Comparison of ENCODE assay signal across 19 cellular contexts in genomic region chr12:56040151-56040550, GRCh38. TPM values are rescaled to one million over a fixed set of nuclear protein-coding genes. Genes with fewer than 3 reads are reported as not detected.
DNase-seq lines count a peak whose midpoint lies in the region; ATAC-seq and TF ChIP-seq lines count a peak whose summit lies in the region.
"Had no signal": no experiment of that assay in that cellular context is flagged by ENCODE, and none has a peak within 500 bp of the region (broad histone marks: within the 10 kb centered on the region; RNA-seq: fewer than 3 reads in every experiment).

No MANE protein-coding gene starts in this region.

- no peaks in the 10 kb centered on the region for H3K27me3 Mint-ChIP-seq in Calu3 (ENCODE audit: unreplicated experiment)
- no peaks in the 10 kb centered on the region for H3K27me3 Mint-ChIP-seq in T-helper 2 cell treated with Interferon-gamma antibody and Interleukin-4, amounts not matched to agents 5 μg/mL and 100 μg/mL, for 36 hours (ENCODE audit: low read depth)
- H3K27me3 Mint-ChIP-seq in activated naive CD8-positive, alpha-beta T cell treated with anti-CD3 and anti-CD28 coated beads, Interleukin-2, amount 50 U/mL, for 24 hours, result no peaks in the 10 kb centered on the region
- no peaks in the 10 kb centered on the region for H3K27me3 Mint-ChIP-seq in naive thymus-derived CD4-positive, alpha-beta T cell
- peaks cover 0 to 6% of the 10 kb centered on the region in 2 donors for H3K27me3 Mint-ChIP-seq in CD8-positive, alpha-beta memory T cell
- H3K27me3 Mint-ChIP-seq: activated B cell treated with CpG ODN at 0.5 μM for 24 hours, memory B cell had no signal

- no TSS peak for BruUV-seq in Calu3 (replicated peaks; lab: Mats Ljungman, UMichigan)

- CTCF ChIA-PET in Calu3 (lab: Charles Lee), result interaction anchor here (0.6 to 2.1 kb wide), 2 partner anchors 44 to 298 kb away, joined by 3 to 12 read pairs; partner anchors contain the start of genes IL23A and SUOX
- CTCF ChIA-PET in naive thymus-derived CD4-positive, alpha-beta T cell (lab: Charles Lee), result interaction anchor here (1.0 to 2.1 kb wide), 4 partner anchors 8 to 78 kb away, joined by 3 to 8 read pairs (median 4); partner anchors contain the start of genes PA2G4 and ZC3H10
- CTCF ChIA-PET in CD8-positive, alpha-beta memory T cell (lab: Charles Lee), result interaction anchor here (0.7 to 2.7 kb wide), 7 partner anchors 11 to 316 kb away, joined by 3 to 11 read pairs (median 3); partner anchors contain the start of genes ERBB3 and ZC3H10

- H3K9me3 Mint-ChIP-seq in Calu3 (ENCODE audit: low read depth, unreplicated experiment), result no peaks in the 10 kb centered on the region
- no peaks in the 10 kb centered on the region for H3K9me3 Mint-ChIP-seq in T-helper 2 cell treated with Interferon-gamma antibody and Interleukin-4, amounts not matched to agents 5 μg/mL and 100 μg/mL, for 36 hours
- H3K9me3 Mint-ChIP-seq in activated naive CD8-positive, alpha-beta T cell treated with anti-CD3 and anti-CD28 coated beads, Interleukin-2, amount 50 U/mL, for 24 hours, result no peaks in the 10 kb centered on the region
- peaks cover 0 to 5% (median 0%) of the 10 kb centered on the region in 11 donors for H3K9me3 Mint-ChIP-seq in naive thymus-derived CD4-positive, alpha-beta T cell
- no peaks in the 10 kb centered on the region for H3K9me3 Mint-ChIP-seq in CD8-positive, alpha-beta memory T cell
- H3K9me3 Mint-ChIP-seq: activated B cell treated with CpG ODN at 0.5 μM for 24 hours, memory B cell, natural killer cell had no signal

- TF ChIP-seq CTCF in Calu3 (IDR thresholded peaks at IDR 0.05; ENCODE audit: unreplicated experiment), result no peak

- H3K9me3 ChIP-seq in naive thymus-derived CD4-positive, alpha-beta T cell (ENCODE audit: control insufficient read depth in 2 of 3, low read length in 3 of 3), result no peaks in the 10 kb centered on the region
- H3K9me3 ChIP-seq in CD8-positive, alpha-beta memory T cell (ENCODE audit: low read length), result no peaks in the 10 kb centered on the region
- H3K9me3 ChIP-seq: BLaER1 treated with 17β-estradiol and CSF1 and Interleukin-3, amounts not matched to agents 10 nM and 100 nM; stomach; upper lobe of left lung had no signal

- POLR2A ChIA-PET in naive thymus-derived CD4-positive, alpha-beta T cell (lab: Charles Lee), result interaction anchor here (0.6 to 2.1 kb wide), 25 partner anchors 10 to 685 kb away, joined by 3 to 11 read pairs (median 4); partner anchors contain the start of genes NACA, ORMDL2, PA2G4 and RAB5B
- POLR2A ChIA-PET in CD8-positive, alpha-beta memory T cell (lab: Charles Lee), result interaction anchor here (0.6 kb wide), 1 partner anchor 290 kb away, joined by 3 read pairs; no protein-coding TSS in a partner anchor

- H3K4me1 Mint-ChIP-seq in Calu3 (ENCODE audit: low read depth, unreplicated experiment), result peaks cover 11% of the 10 kb centered on the region
- H3K4me1 Mint-ChIP-seq in T-helper 2 cell treated with Interferon-gamma antibody and Interleukin-4, amounts not matched to agents 5 μg/mL and 100 μg/mL, for 36 hours (ENCODE audit: low read depth), result peaks cover 31% of the 10 kb centered on the region
- H3K4me1 Mint-ChIP-seq in activated naive CD8-positive, alpha-beta T cell treated with anti-CD3 and anti-CD28 coated beads, Interleukin-2, amount 50 U/mL, for 24 hours, result peaks cover 80% of the 10 kb centered on the region
- peaks cover 10 to 62% (median 29%) of the 10 kb centered on the region in 7 donors for H3K4me1 Mint-ChIP-seq in naive thymus-derived CD4-positive, alpha-beta T cell
- H3K4me1 Mint-ChIP-seq in CD8-positive, alpha-beta memory T cell, result peaks cover 43 to 62% (median 48%) of the 10 kb centered on the region in 3 donors

- H3K36me3 Mint-ChIP-seq in Calu3 (ENCODE audit: insufficient read depth, unreplicated experiment), result peaks cover 46% of the 10 kb centered on the region
- peaks cover 42% of the 10 kb centered on the region for H3K36me3 Mint-ChIP-seq in T-helper 2 cell treated with Interferon-gamma antibody and Interleukin-4, amounts not matched to agents 5 μg/mL and 100 μg/mL, for 36 hours (ENCODE audit: low read depth)
- H3K36me3 Mint-ChIP-seq in activated naive CD8-positive, alpha-beta T cell treated with anti-CD3 and anti-CD28 coated beads, Interleukin-2, amount 50 U/mL, for 24 hours (ENCODE audit: low read depth), result peaks cover 58% of the 10 kb centered on the region
- peaks cover 12 to 36% (median 21%) of the 10 kb centered on the region in 5 donors for H3K36me3 Mint-ChIP-seq in naive thymus-derived CD4-positive, alpha-beta T cell
- H3K36me3 Mint-ChIP-seq in CD8-positive, alpha-beta memory T cell, result peaks cover 8 to 41% (median 23%) of the 10 kb centered on the region in 3 donors
- H3K36me3 Mint-ChIP-seq: natural killer cell had no signal

- peak overlapping the region; percentile 90 for H3K4me3 Mint-ChIP-seq in Calu3 (ENCODE audit: low read depth, unreplicated experiment)
- H3K4me3 Mint-ChIP-seq in T-helper 2 cell treated with Interferon-gamma antibody and Interleukin-4, amounts not matched to agents 5 μg/mL and 100 μg/mL, for 36 hours, result peak overlapping the region; percentile 96
- H3K4me3 Mint-ChIP-seq in activated naive CD8-positive, alpha-beta T cell treated with anti-CD3 and anti-CD28 coated beads, Interleukin-2, amount 50 U/mL, for 24 hours, result peak overlapping the region; percentile 100
- H3K4me3 Mint-ChIP-seq in naive thymus-derived CD4-positive, alpha-beta T cell, result peak overlapping the region in 1 of 10 donors; percentile 25
- peak overlapping the region in 2 of 7 donors; percentile 13 to 32 for H3K4me3 Mint-ChIP-seq in CD8-positive, alpha-beta memory T cell
- H3K4me3 Mint-ChIP-seq: activated B cell treated with CpG ODN at 0.5 μM for 24 hours, memory B cell had no signal

- intact Hi-C loops in Calu3 (cut with micrococcal nuclease; ENCODE audit: unreplicated experiment), result loop anchor here (2.0 to 10.0 kb wide), 3 partner anchors 145 to 301 kb away; partner anchors contain the start of genes ORMDL2, SARNP and SMARCC2
- intact Hi-C loops in naive thymus-derived CD4-positive, alpha-beta T cell (cut with micrococcal nuclease), result loop anchor here (2.0 to 10.0 kb wide), 4 partner anchors 33 to 647 kb away; partner anchors contain the start of genes PTGES3 (in 1 of the 2), PYM1 (in 1 of the 2) and SMARCC2 (in 1 of the 2)

- H3K4me3 ChIP-seq in naive thymus-derived CD4-positive, alpha-beta T cell (ENCODE audit: low read length), result no peak overlapping the region
- no peak overlapping the region for H3K4me3 ChIP-seq in CD8-positive, alpha-beta memory T cell (ENCODE audit: low read length)

- no peaks in the 10 kb centered on the region for H3K27me3 ChIP-seq in naive thymus-derived CD4-positive, alpha-beta T cell (ENCODE audit: control insufficient read depth in 2 of 2, insufficient read depth in 2 of 2, low read length in 2 of 2)
- H3K27me3 ChIP-seq in CD8-positive, alpha-beta memory T cell (ENCODE audit: insufficient read depth, low read length, poor library complexity, severe bottlenecking), result no peaks in the 10 kb centered on the region
- H3K27me3 ChIP-seq: BLaER1 treated with 17β-estradiol and CSF1 and Interleukin-3, amounts not matched to agents 10 nM and 100 nM; stomach; upper lobe of left lung had no signal

- H3K4me1 ChIP-seq in naive thymus-derived CD4-positive, alpha-beta T cell (ENCODE audit: control insufficient read depth in 2 of 2, insufficient read depth in 2 of 2, low read length in 2 of 2), result peaks cover 16 to 19% of the 10 kb centered on the region in 2 donors
- H3K4me1 ChIP-seq in CD8-positive, alpha-beta memory T cell (ENCODE audit: insufficient read depth, low read length), result peaks cover 32% of the 10 kb centered on the region

- peaks cover 9 to 25% (median 13%) of the 10 kb centered on the region in 3 experiments for H3K36me3 ChIP-seq in naive thymus-derived CD4-positive, alpha-beta T cell (ENCODE audit: control insufficient read depth in 2 of 3, insufficient read depth in 3 of 3, low read length in 3 of 3)
- peaks cover 24% of the 10 kb centered on the region for H3K36me3 ChIP-seq in CD8-positive, alpha-beta memory T cell (ENCODE audit: insufficient read depth, low read length)

- peak; percentile 14 to 16 for DNase-seq in activated CD4-positive, alpha-beta T cell treated with anti-CD3 and anti-CD28 coated beads for 4 hours
- DNase-seq in activated CD4-positive, alpha-beta T cell treated with anti-CD3 and anti-CD28 coated beads for 1 hour, result no peak
- no peak for DNase-seq in Calu3
- peak; percentile 32 for DNase-seq in T-helper 2 cell treated with Interferon-gamma antibody and Interleukin-4, amounts not matched to agents 5 μg/mL and 100 μg/mL, for 36 hours (ENCODE audit: low spot score)
- no peak for DNase-seq in activated naive CD8-positive, alpha-beta T cell treated with anti-CD3 and anti-CD28 coated beads, Interleukin-2, amount 50 U/mL, for 24 hours
- DNase-seq in naive thymus-derived CD4-positive, alpha-beta T cell, result no peak
- DNase-seq in CD8-positive, alpha-beta memory T cell, result no peak
- DNase-seq: activated B cell treated with CpG ODN at 0.5 μM for 24 hours, foreskin fibroblast, H9, kidney glomerular epithelial cell, natural killer cell, NCI-H187, stomach, upper lobe of left lung had no signal

- ATAC-seq in activated naive CD8-positive, alpha-beta T cell treated with anti-CD3 and anti-CD28 coated beads, Interleukin-2, amount 50 U/mL, for 24 hours, result peak; percentile 75
- no peak for ATAC-seq in naive thymus-derived CD4-positive, alpha-beta T cell
- ATAC-seq in GM21825 (IDR thresholded peaks at IDR 0.05; ENCODE audit: unreplicated experiment), result no peak
- ATAC-seq: natural killer cell had no signal

- H3K27ac Mint-ChIP-seq in Calu3 (ENCODE audit: unreplicated experiment), result no peak overlapping the region
- peak overlapping the region; percentile 32 for H3K27ac Mint-ChIP-seq in T-helper 2 cell treated with Interferon-gamma antibody and Interleukin-4, amounts not matched to agents 5 μg/mL and 100 μg/mL, for 36 hours
- H3K27ac Mint-ChIP-seq in activated naive CD8-positive, alpha-beta T cell treated with anti-CD3 and anti-CD28 coated beads, Interleukin-2, amount 50 U/mL, for 24 hours, result peak overlapping the region; percentile 100
- H3K27ac Mint-ChIP-seq in naive thymus-derived CD4-positive, alpha-beta T cell, result peak overlapping the region in 2 of 9 donors; percentile 95 to 97
- peak overlapping the region in 2 of 8 donors; percentile 8 to 94 for H3K27ac Mint-ChIP-seq in CD8-positive, alpha-beta memory T cell
- H3K27ac Mint-ChIP-seq: activated B cell treated with CpG ODN at 0.5 μM for 24 hours, memory B cell had no signal

- no peak overlapping the region for H3K27ac ChIP-seq in naive thymus-derived CD4-positive, alpha-beta T cell (ENCODE audit: low read depth, low read length)
- H3K27ac ChIP-seq in CD8-positive, alpha-beta memory T cell (ENCODE audit: low read depth, low read length), result no peak overlapping the region
- H3K27ac ChIP-seq: coronary artery had no signal

RNA-seq across cellular contexts. Expression of gene RPS26, which starts 1.6 kb away (rescaled TPM):
- 50.6 and 50.7 TPM in 2 replicates for total RNA-seq in Calu3 (2022)
- 10 to 100 TPM; 40.8 to 64.5 (median 46.4) TPM for total RNA-seq in naive thymus-derived CD4-positive, alpha-beta T cell
- 100 to 1,000 TPM; 578 to 717 TPM for polyA plus RNA-seq in naive thymus-derived CD4-positive, alpha-beta T cell
- total RNA-seq in CD8-positive, alpha-beta memory T cell, result 10 to 100 TPM; 48.8 to 59.9 TPM
- 1,127 TPM for polyA plus RNA-seq in CD8-positive, alpha-beta memory T cell

RNA-seq across cellular contexts. Expression of gene IKZF4, which starts 19.3 kb away (rescaled TPM):
- total RNA-seq in Calu3 (2022), result 7.3 and 9.0 TPM in 2 replicates
- 10 to 100 TPM in 1 of 5 experiments, 1 to 10 TPM in 4; 3.6 to 37.8 (median 5.3) TPM for total RNA-seq in naive thymus-derived CD4-positive, alpha-beta T cell
- polyA plus RNA-seq in naive thymus-derived CD4-positive, alpha-beta T cell, result 1 to 10 TPM in 1 of 2 donors, under 1 TPM in 1; 0.54 to 2.0 TPM
- total RNA-seq in CD8-positive, alpha-beta memory T cell, result 10 to 100 TPM; 11.0 to 11.6 TPM
- 0.86 TPM for polyA plus RNA-seq in CD8-positive, alpha-beta memory T cell

RNA-seq across cellular contexts. Expression of gene ERBB3, which starts 39.8 kb away (rescaled TPM):
- total RNA-seq in Calu3 (2022), result 170 and 183 TPM in 2 replicates
- 1 to 10 TPM; 1.0 to 6.4 (median 1.9) TPM for total RNA-seq in naive thymus-derived CD4-positive, alpha-beta T cell
- under 1 TPM; 0.22 to 0.51 TPM for polyA plus RNA-seq in naive thymus-derived CD4-positive, alpha-beta T cell
- total RNA-seq in CD8-positive, alpha-beta memory T cell, result 1 to 10 TPM; 1.7 to 1.9 TPM
- 0.63 TPM for polyA plus RNA-seq in CD8-positive, alpha-beta memory T cell
- total RNA-seq: activated B cell treated with CpG ODN at 0.5 μM for 24 hours had no signal

RNA-seq across cellular contexts. Expression of gene SUOX, which starts 43.1 kb away (rescaled TPM):
- total RNA-seq in Calu3 (2022), result 31.1 and 34.9 TPM in 2 replicates
- total RNA-seq in naive thymus-derived CD4-positive, alpha-beta T cell, result 10 to 100 TPM in 1 of 5 experiments, 1 to 10 TPM in 4; 1.9 to 10.4 (median 7.1) TPM
- polyA plus RNA-seq in naive thymus-derived CD4-positive, alpha-beta T cell, result under 1 TPM; 0.14 to 0.21 TPM
- 1 to 10 TPM; 2.3 to 2.5 TPM for total RNA-seq in CD8-positive, alpha-beta memory T cell
- polyA plus RNA-seq in CD8-positive, alpha-beta memory T cell, result 0.90 TPM

Comparison
In these comparisons a context has a peak if more than half of its experiments do, and no peak if none do; other contexts are left out.
1. DNase-seq: peak in activated CD4-positive, alpha-beta T cell treated with anti-CD3 and anti-CD28 coated beads for 4 hours (2 of 2) and T-helper 2 cell treated with Interferon-gamma antibody and Interleukin-4, amounts not matched to agents 5 μg/mL and 100 μg/mL, for 36 hours (single experiment); none in activated CD4-positive, alpha-beta T cell treated with anti-CD3 and anti-CD28 coated beads for 1 hour (single experiment), Calu3 (single experiment), activated naive CD8-positive, alpha-beta T cell treated with anti-CD3 and anti-CD28 coated beads, Interleukin-2, amount 50 U/mL, for 24 hours (single experiment), naive thymus-derived CD4-positive, alpha-beta T cell (0 of 9) and CD8-positive, alpha-beta memory T cell (0 of 5).
2. RNA of gene ERBB3, which starts 39.8 kb away (total RNA-seq): 170 to 183 TPM in Calu3; 1.7 to 1.9 TPM in CD8-positive, alpha-beta memory T cell and 1.0 to 6.4 TPM in naive thymus-derived CD4-positive, alpha-beta T cell; every median in the first group is over 10 times any median in the second.